Comparison of ENCODE assay signal across 17 cellular contexts in the genomic region with DNA sequence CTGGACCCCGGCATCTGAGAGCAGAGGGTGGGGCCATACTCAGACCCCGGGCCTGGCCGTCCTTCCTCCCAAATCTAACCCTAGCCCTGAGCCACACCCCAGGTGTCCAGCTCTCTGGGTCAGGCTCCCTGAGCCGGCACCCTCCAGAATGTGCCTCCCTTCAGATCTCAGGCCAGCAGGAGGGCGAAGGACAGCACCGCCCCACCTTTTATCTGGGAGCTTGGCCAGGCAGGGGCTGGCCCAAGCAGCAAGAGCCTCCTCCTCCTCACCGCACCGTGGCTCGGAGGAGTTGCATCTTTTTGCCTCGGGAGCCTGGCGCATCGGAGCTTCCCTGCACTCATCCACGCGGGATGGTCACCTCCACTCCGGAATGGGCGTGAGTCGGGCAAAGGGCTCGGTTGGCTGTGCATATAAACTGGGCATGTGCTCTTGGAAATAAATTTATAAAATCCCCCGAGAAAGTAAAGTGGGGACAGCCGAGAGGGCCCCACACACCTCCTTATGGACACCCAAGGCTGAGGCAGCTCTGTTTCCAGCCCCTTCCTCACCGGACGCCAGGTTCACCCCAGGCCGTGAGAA.
A peak's percentile ranks its signal among the peaks of the same experiment; 100 is the strongest.
DNase-seq lines count a peak whose midpoint lies in the region; FAIRE-seq and TF ChIP-seq lines count a peak whose summit lies in the region.
"Had no signal": no experiment of that assay in that cellular context is flagged by ENCODE, and none has a peak within 500 bp of the region (broad histone marks: within the 10 kb centered on the region; RNA-seq: fewer than 3 reads in every experiment).

No MANE protein-coding gene starts in this region.

- no peaks in the 10 kb centered on the region for H3K9me3 ChIP-seq in HUES6 (ENCODE audit: control insufficient read depth, insufficient read depth, low read depth, low read length)
- H3K9me3 ChIP-seq in kidney (ENCODE audit: control insufficient read depth in 1 of 2, low read length in 2 of 2): no peaks in the 10 kb centered on the region
- H3K9me3 ChIP-seq: SJCRH30, stomach had no signal

- no peak overlapping the region for H3K4me3 Mint-ChIP-seq in HFFc6
- H3K4me3 Mint-ChIP-seq: activated CD4-positive, alpha-beta T cell treated with anti-CD3 and anti-CD28 coated beads, Interleukin-2, amount 10 ng/mL, durations not matched to agents 24 days and 14 days; central memory CD8-positive, alpha-beta T cell had no signal

- intact Hi-C loops in kidney (cut with DNase I): no loop called here

- H3K27me3 ChIP-seq in HUES6 (ENCODE audit: control insufficient read depth, insufficient read depth, low read length): no peaks in the 10 kb centered on the region

- no peaks in the 10 kb centered on the region for H3K4me1 Mint-ChIP-seq in HFFc6 (ENCODE audit: low read depth)
- H3K4me1 Mint-ChIP-seq: activated CD4-positive, alpha-beta T cell treated with anti-CD3 and anti-CD28 coated beads, Interleukin-2, amount 10 ng/mL, durations not matched to agents 24 days and 14 days; central memory CD8-positive, alpha-beta T cell had no signal

- DNase-seq in amniotic epithelial cell (ENCODE audit: low read depth): peak; percentile 37
- DNase-seq in kidney: peak; percentile 62
- no peak for DNase-seq in HFFc6
- DNase-seq in cerebellum (ENCODE audit: low spot score): no peak
- no peak for DNase-seq in Ammon's horn (ENCODE audit: low spot score)
- DNase-seq: activated CD4-positive, alpha-beta T cell treated with anti-CD3 and anti-CD28 coated beads, Interleukin-2, amount 10 ng/mL, durations not matched to agents 24 days and 14 days; activated T-cell treated with anti-CD3 and anti-CD28 coated beads, Interleukin-2, amount 50 U/mL, for 1 hour; AML-193; midbrain; occipital lobe; SJCRH30; stomach had no signal

- peaks cover 12% of the 10 kb centered on the region; the same call in 1 of the 2 replicates for H3K4me1 ChIP-seq in HUES6 (ENCODE audit: control insufficient read depth, insufficient read depth, low read length)
- no peaks in the 10 kb centered on the region for H3K4me1 ChIP-seq in kidney (ENCODE audit: control insufficient read depth in 1 of 2, insufficient read depth in 1 of 2, low read depth in 1 of 2, low read length in 2 of 2)
- H3K4me1 ChIP-seq: stomach had no signal

- peaks cover 16% of the 10 kb centered on the region for H3K9me3 Mint-ChIP-seq in HFFc6
- H3K9me3 Mint-ChIP-seq: activated CD4-positive, alpha-beta T cell treated with anti-CD3 and anti-CD28 coated beads, Interleukin-2, amount 10 ng/mL, durations not matched to agents 24 days and 14 days; central memory CD8-positive, alpha-beta T cell had no signal

- FAIRE-seq in kidney (lab: Jason Lieb, UNC): no peak
- FAIRE-seq: D721Med, frontal cortex had no signal

- TF ChIP-seq CTCF in kidney (IDR thresholded peaks at IDR 0.05; ENCODE audit: borderline replicate concordance, extremely low read depth, insufficient read depth) (no peak), HFFc6 (IDR thresholded peaks at IDR 0.05) (no peak)

- H3K9ac ChIP-seq in HUES6 (ENCODE audit: low read length) (peak overlapping the region; percentile 61), kidney (ENCODE audit: low read length in 2 of 2) (no peak overlapping the region)

- H3K27me3 Mint-ChIP-seq in HFFc6 (ENCODE audit: insufficient read depth): no peaks in the 10 kb centered on the region; the same call in 1 of the 2 replicates
- H3K27me3 Mint-ChIP-seq: activated CD4-positive, alpha-beta T cell treated with anti-CD3 and anti-CD28 coated beads, Interleukin-2, amount 10 ng/mL, durations not matched to agents 24 days and 14 days; central memory CD8-positive, alpha-beta T cell had no signal

- no peaks in the 10 kb centered on the region for H3K36me3 ChIP-seq in HUES6 (ENCODE audit: control insufficient read depth, insufficient read depth, low read length)
- no peaks in the 10 kb centered on the region for H3K36me3 ChIP-seq in kidney (ENCODE audit: control insufficient read depth in 1 of 2, insufficient read depth in 2 of 2, low read length in 2 of 2)
- H3K36me3 ChIP-seq: SJCRH30, stomach had no signal

- H3K27ac ChIP-seq in HUES6 (ENCODE audit: low read depth, low read length): peak overlapping the region; percentile 77; the same call in 1 of the 2 replicates
- H3K27ac ChIP-seq in kidney (ENCODE audit: low read depth in 2 of 2, low read length in 2 of 2): no peak overlapping the region
- peak overlapping the region in 20 of 21 experiments; percentile 4 to 85 (median 74) for H3K27ac ChIP-seq in skin epidermis
- H3K27ac ChIP-seq: SJCRH30, stomach had no signal

- peaks cover 6% of the 10 kb centered on the region; the same call in 1 of the 2 replicates for H3K36me3 Mint-ChIP-seq in HFFc6 (ENCODE audit: low read depth)

- H3K4me3 ChIP-seq in HUES6 (ENCODE audit: low read depth, low read length) (no peak overlapping the region), kidney (ENCODE audit: low read length in 2 of 2) (no peak overlapping the region), skin epidermis (peak overlapping the region in 4 of 7 experiments; percentile 3 to 20 (median 11))
- H3K4me3 ChIP-seq: SJCRH30, stomach had no signal

- no peak overlapping the region for H3K27ac Mint-ChIP-seq in HFFc6
- H3K27ac Mint-ChIP-seq: activated CD4-positive, alpha-beta T cell treated with anti-CD3 and anti-CD28 coated beads, Interleukin-2, amount 10 ng/mL, durations not matched to agents 24 days and 14 days had no signal

Comparison
In these comparisons a context has a peak if more than half of its experiments do, and no peak if none do; other contexts are left out.
1. H3K27ac ChIP-seq: peak in HUES6 (single experiment) and skin epidermis (20 of 21); none in kidney (0 of 2).
2. H3K4me3 ChIP-seq: peak in skin epidermis (4 of 7); none in HUES6 (single experiment) and kidney (0 of 2).
3. DNase-seq: peak in amniotic epithelial cell (single experiment) and kidney (single experiment); none in HFFc6 (single experiment), cerebellum (single experiment) and Ammon's horn (single experiment).